29 cellular contexts compared by ENCODE assay signal in the genomic region with DNA sequence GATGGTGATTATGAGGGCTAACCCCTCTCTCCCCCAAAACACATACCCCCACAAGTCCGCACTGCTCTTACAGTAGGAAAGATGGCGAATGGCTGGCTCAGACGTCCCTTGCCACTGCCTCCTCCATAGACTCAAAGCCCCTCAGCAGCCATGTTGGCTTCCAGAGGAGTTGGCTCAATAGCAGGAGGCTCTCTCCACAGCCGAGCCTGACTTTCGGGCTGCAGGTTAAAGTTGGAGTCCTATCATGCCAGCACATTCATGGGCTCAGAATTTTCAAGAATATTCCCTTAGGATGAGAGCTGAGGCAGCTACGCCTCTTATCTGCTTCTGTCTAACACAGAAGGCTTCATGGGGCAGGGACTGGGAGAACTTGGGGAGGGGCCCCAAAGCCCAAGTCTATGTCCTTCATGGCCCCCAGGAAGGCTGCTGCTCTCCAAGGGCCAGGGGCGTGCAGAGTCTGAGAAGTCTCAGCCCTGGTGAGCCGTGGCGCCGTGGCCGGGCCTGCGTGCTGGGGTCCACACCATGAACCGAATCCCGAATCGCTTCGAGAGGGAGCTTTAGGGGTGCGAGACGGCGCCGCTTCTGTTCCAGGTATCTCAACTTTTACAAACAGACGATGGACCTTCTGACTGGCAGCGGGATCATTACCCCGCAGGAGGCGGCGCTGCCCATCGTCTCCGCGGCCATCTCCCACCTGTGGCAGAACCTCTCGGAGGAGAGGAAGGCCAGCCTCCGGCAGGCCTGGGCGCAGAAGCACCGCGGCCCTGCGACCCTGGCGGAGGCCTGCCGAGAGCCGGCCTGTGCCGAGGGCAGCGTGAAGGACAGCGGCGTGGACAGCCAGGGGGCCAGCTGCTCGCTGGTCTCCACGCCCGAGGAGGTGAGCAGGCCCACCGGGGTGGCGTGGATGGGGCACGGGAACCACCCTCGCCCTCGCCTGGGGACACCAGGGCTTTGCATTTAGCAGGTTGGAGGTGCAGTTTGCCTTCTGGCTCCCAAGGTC. TPM values are rescaled to one million over a fixed set of nuclear protein-coding genes. Genes with fewer than 3 reads are reported as not detected.
A peak's percentile ranks its signal among the peaks of the same experiment; 100 is the strongest.
DNase-seq lines count a peak whose midpoint lies in the region; ATAC-seq and TF ChIP-seq lines count a peak whose summit lies in the region.
"Had no signal": no experiment of that assay in that cellular context is flagged by ENCODE, and none has a peak within 500 bp of the region (broad histone marks: within the 10 kb centered on the region; RNA-seq: fewer than 3 reads in every experiment).

No MANE protein-coding gene starts in this region.

- H3K79me1 ChIP-seq in neuronal stem cell (ENCODE audit: low read depth, low read length), result peaks cover 2% of the 10 kb centered on the region

- ATAC-seq in left ventricle myocardium superior, result no peak
- ATAC-seq in upper lobe of right lung, result no peak
- no peak for ATAC-seq in GM18909 (IDR thresholded peaks at IDR 0.05; ENCODE audit: poor library complexity, unreplicated experiment)
- ATAC-seq: Right ventricle myocardium inferior had no signal

- TF ChIP-seq POLR2A in esophagus muscularis mucosa (IDR thresholded peaks at IDR 0.05; ENCODE audit: low read depth), result no peak

- H3K36me3 ChIP-seq in right atrium auricular region (no peaks in the 10 kb centered on the region), esophagus muscularis mucosa (no peaks in the 10 kb centered on the region), neuronal stem cell (replicated peaks in 1 of 2; ENCODE audit: control insufficient read depth in 2 of 2, insufficient read depth in 2 of 2, low read length in 2 of 2) (no peaks in the 10 kb centered on the region), upper lobe of right lung (no peaks in the 10 kb centered on the region)
- H3K36me3 ChIP-seq: BLaER1, HAP-1, SJCRH30 had no signal

- peak; percentile 34 for DNase-seq in right atrium auricular region (ENCODE audit: low spot score)
- no peak for DNase-seq in left ventricle myocardium superior
- peak; percentile 62 for DNase-seq in esophagus muscularis mucosa (ENCODE audit: extremely low spot score)
- DNase-seq in neuronal stem cell (ENCODE audit: low spot score), result no peak
- peak; percentile 49 for DNase-seq in upper lobe of right lung
- no peak for DNase-seq in activated CD4-positive, alpha-beta T cell treated with anti-CD3 and anti-CD28 coated beads for 4 hours
- DNase-seq in DMS114 treated with DMSO at 0.1 percent for 48 hours (lab: John Stamatoyannopoulos, UW; ENCODE audit: unreplicated experiment), result no peak
- DNase-seq: CD4-positive, CD25-positive, alpha-beta regulatory T cell; GM23248; HFFc6; KBM-7; MV-4-11; NCI-H1105; NCI-H1436 treated with DMSO at 0.1 percent for 48 hours; NCI-H187 treated with DMSO at 0.1 percent for 48 hours; NCI-H2171 treated with DMSO at 0.1 percent for 48 hours; NCI-H446 treated with DMSO at 0.1 percent for 48 hours; NCI-H526; NCI-H82; PC-9 had no signal

- 94% methylated on average over 28 of the region's 49 CpGs for WGBS in esophagus muscularis mucosa
- no CpG with 5 or more reads among the region's 49 CpGs for WGBS in neuronal stem cell (ENCODE audit: extremely low coverage in 2 of 2, insufficient read length in 2 of 2, insufficient replicate concordance in 1 of 2), 2 donors

- H3K4me2 ChIP-seq in neuronal stem cell (ENCODE audit: insufficient read depth, low read length, poor library complexity, severe bottlenecking), result no peak overlapping the region
- H3K4me2 ChIP-seq: BLaER1, PC-9 had no signal

- peak overlapping the region; percentile 17 for H3K14ac ChIP-seq in neuronal stem cell (ENCODE audit: low read length)

- H2BK12ac ChIP-seq in neuronal stem cell (ENCODE audit: low read length), result no peak overlapping the region

- intact Hi-C loops in left ventricle myocardium superior (cut with micrococcal nuclease), result no loop called here
- intact Hi-C loops in esophagus muscularis mucosa (cut with DNase I), result no loop called here
- intact Hi-C loops in upper lobe of right lung (cut with DNase I), result no loop called here

- no peak overlapping the region for H3K9ac ChIP-seq in neuronal stem cell (ENCODE audit: low read depth, low read length, poor library complexity)
- H3K9ac ChIP-seq: BLaER1, GM23248 had no signal

- no peak overlapping the region for H2BK15ac ChIP-seq in neuronal stem cell (ENCODE audit: low read length)

- peak overlapping the region; percentile 52 for H3K23ac ChIP-seq in neuronal stem cell (ENCODE audit: low read depth, low read length, poor library complexity)

- H4K8ac ChIP-seq in neuronal stem cell (ENCODE audit: low read depth, low read length), result no peak overlapping the region

- no peak for TF ChIP-seq EP300 in esophagus muscularis mucosa (IDR thresholded peaks at IDR 0.05)

- H3K27ac ChIP-seq in right atrium auricular region (no peak overlapping the region), esophagus muscularis mucosa (replicated peaks in 1 of 4) (no peak overlapping the region), neuronal stem cell (replicated peaks; ENCODE audit: low read length) (no peak overlapping the region), upper lobe of right lung (no peak overlapping the region)
- H3K27ac ChIP-seq: BLaER1, GM23248, PC-9 had no signal

- H3K4ac ChIP-seq in neuronal stem cell (ENCODE audit: low read length), result no peak overlapping the region

- H2BK120ac ChIP-seq in neuronal stem cell (ENCODE audit: low read depth, low read length), result peak overlapping the region; percentile 28

- H2BK5ac ChIP-seq in neuronal stem cell (ENCODE audit: low read length), result no peak overlapping the region

- no peak overlapping the region for H2AK5ac ChIP-seq in neuronal stem cell (ENCODE audit: low read depth, low read length)

- H3K9me3 ChIP-seq in right atrium auricular region, result no peaks in the 10 kb centered on the region
- no peaks in the 10 kb centered on the region for H3K9me3 ChIP-seq in esophagus muscularis mucosa
- H3K9me3 ChIP-seq in neuronal stem cell (replicated peaks in 1 of 2; ENCODE audit: control insufficient read depth in 2 of 2, insufficient read depth in 1 of 2, low read depth in 1 of 2, low read length in 2 of 2), result peaks cover 0 to 2% of the 10 kb centered on the region in 2 donors
- no peaks in the 10 kb centered on the region for H3K9me3 ChIP-seq in upper lobe of right lung
- H3K9me3 ChIP-seq: HAP-1, SJCRH30 had no signal

- peak overlapping the region; percentile 37 for H3K18ac ChIP-seq in neuronal stem cell (ENCODE audit: low read length)

- H4K91ac ChIP-seq in neuronal stem cell (ENCODE audit: low read depth, low read length, poor library complexity), result no peak overlapping the region

- no peak for TF ChIP-seq CTCF in right atrium auricular region (IDR thresholded peaks at IDR 0.05)
- TF ChIP-seq CTCF in esophagus muscularis mucosa (IDR thresholded peaks at IDR 0.05), result no peak
- no peak for TF ChIP-seq CTCF in upper lobe of right lung (IDR thresholded peaks at IDR 0.05)

- no peak overlapping the region for H2AFZ ChIP-seq in neuronal stem cell (ENCODE audit: low read length)
- H2AFZ ChIP-seq: GM23248 had no signal

- H3K4me1 ChIP-seq in right atrium auricular region (no peaks in the 10 kb centered on the region), esophagus muscularis mucosa (no peaks in the 10 kb centered on the region), neuronal stem cell (ENCODE audit: control insufficient read depth in 2 of 2, insufficient read depth in 1 of 2, low read depth in 1 of 2, low read length in 2 of 2) (no peaks in the 10 kb centered on the region), upper lobe of right lung (no peaks in the 10 kb centered on the region)
- H3K4me1 ChIP-seq: BLaER1, HAP-1, SJCRH30 had no signal

- H3K27me3 ChIP-seq in right atrium auricular region, result no peaks in the 10 kb centered on the region
- no peaks in the 10 kb centered on the region for H3K27me3 ChIP-seq in esophagus muscularis mucosa
- peaks cover 0 to 6% (median 0%) of the 10 kb centered on the region in 3 experiments for H3K27me3 ChIP-seq in neuronal stem cell (ENCODE audit: control insufficient read depth in 3 of 3, insufficient read depth in 3 of 3, low read depth in 1 of 3, low read length in 3 of 3)
- no peaks in the 10 kb centered on the region for H3K27me3 ChIP-seq in upper lobe of right lung
- H3K27me3 ChIP-seq: BLaER1, SJCRH30 had no signal

- no peak overlapping the region for H3K4me3 ChIP-seq in right atrium auricular region
- H3K4me3 ChIP-seq in esophagus muscularis mucosa, result no peak overlapping the region
- H3K4me3 ChIP-seq in neuronal stem cell (ENCODE audit: low read length in 2 of 2), result peak overlapping the region in 1 of 2 donors; percentile 9
- H3K4me3 ChIP-seq in upper lobe of right lung, result no peak overlapping the region
- H3K4me3 ChIP-seq: BLaER1, GM23248, HAP-1, PC-9 had no signal

RNA-seq across cellular contexts. Expression of a gene that starts 12.5 kb away (rescaled TPM):
- total RNA-seq in right atrium auricular region, result not detected
- not detected for total RNA-seq in left ventricle myocardium superior
- total RNA-seq in esophagus muscularis mucosa, result not detected
- polyA plus RNA-seq in neuronal stem cell (2013, experiment 1 of 2), result not detected
- polyA plus RNA-seq in neuronal stem cell (2013, experiment 2 of 2), result not detected
- not detected for total RNA-seq in upper lobe of right lung
- total RNA-seq: CD4-positive, CD25-positive, alpha-beta regulatory T cell; GM23248; HFFc6; LHCN-M2; MCF 10A; PC-9; Right ventricle myocardium inferior; RPMI7951; SJCRH30 had no signal
- polyA plus RNA-seq: AG04450; CD4-positive, CD25-positive, alpha-beta regulatory T cell; GM23248 had no signal

RNA-seq across cellular contexts. Expression of a gene that starts 34.8 kb away (rescaled TPM):
- 1 to 10 TPM; 3.3 to 4.5 TPM for total RNA-seq in right atrium auricular region
- 6.3 TPM for total RNA-seq in left ventricle myocardium superior
- total RNA-seq in esophagus muscularis mucosa, result 10 to 100 TPM; 13.3 to 27.4 (median 20.4) TPM
- 4.6 TPM for polyA plus RNA-seq in neuronal stem cell (2013, experiment 1 of 2)
- polyA plus RNA-seq in neuronal stem cell (2013, experiment 2 of 2), result 3.6 TPM
- total RNA-seq in upper lobe of right lung, result 30.0 TPM

Comparison
In these comparisons a context has a peak if more than half of its experiments do, and no peak if none do; other contexts are left out.
1. DNase-seq: peak in right atrium auricular region (single experiment), esophagus muscularis mucosa (single experiment) and upper lobe of right lung (single experiment); none in left ventricle myocardium superior (single experiment), neuronal stem cell (single experiment), activated CD4-positive, alpha-beta T cell treated with anti-CD3 and anti-CD28 coated beads for 4 hours (0 of 2) and DMS114 treated with DMSO at 0.1 percent for 48 hours (single experiment).